13 cellular contexts compared by ENCODE assay signal in the genomic region with DNA sequence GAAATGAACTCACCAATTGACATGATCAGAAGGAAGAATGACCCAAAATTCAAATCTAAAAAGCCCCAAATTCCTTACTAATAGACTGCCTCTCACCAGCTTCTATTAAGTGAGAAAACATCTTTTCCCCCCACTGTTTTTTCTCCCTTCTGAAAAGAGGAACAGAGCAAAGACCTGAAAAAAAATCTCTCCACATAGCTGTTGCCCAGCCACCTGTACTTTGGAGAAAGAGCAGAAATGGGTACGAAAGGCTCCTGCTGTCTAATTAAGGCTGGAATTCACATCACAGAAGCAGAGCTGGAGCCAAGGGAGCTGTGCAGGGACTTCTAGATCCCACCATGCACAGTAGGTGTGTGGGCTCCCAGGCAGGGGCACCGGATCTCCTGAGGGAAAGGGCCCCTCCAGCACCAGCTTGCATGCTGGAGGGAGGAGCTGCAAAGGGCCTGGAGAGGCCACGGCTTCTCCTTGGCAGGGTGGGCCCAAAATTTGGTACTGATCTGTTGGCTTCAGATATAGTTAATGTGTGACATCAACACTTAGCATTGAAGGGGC.
DNase-seq lines count a peak whose midpoint lies in the region; ATAC-seq and TF ChIP-seq lines count a peak whose summit lies in the region.
"Had no signal": no experiment of that assay in that cellular context is flagged by ENCODE, and none has a peak within 500 bp of the region (broad histone marks: within the 10 kb centered on the region; RNA-seq: fewer than 3 reads in every experiment).

No MANE protein-coding gene starts in this region.

- H3K27ac Mint-ChIP-seq in activated T-helper 17 cell treated with anti-CD3 and anti-CD28 coated beads, Interleukin-2, amount 50 U/mL, for 72 hours, result peak overlapping the region; percentile 49

- intact Hi-C loops in left cardiac atrium (cut with DNase I), result loop anchor here in 1 of 2 donors (5.0 kb wide), 1 partner anchor 73 kb away; a partner anchor contains a TSS

- ATAC-seq in GM21381 (IDR thresholded peaks at IDR 0.05; ENCODE audit: unreplicated experiment), result peak; percentile 9
- peak; percentile 25 for ATAC-seq in HG03066 (IDR thresholded peaks at IDR 0.05; ENCODE audit: low read depth, unreplicated experiment)
- no peak for ATAC-seq in activated T-helper 17 cell treated with anti-CD3 and anti-CD28 coated beads, Interleukin-2, amount 50 U/mL, for 72 hours (replicated peaks)
- no peak for ATAC-seq in left cardiac atrium
- ATAC-seq: gastrocnemius medialis had no signal

- no peaks in the 10 kb centered on the region for H3K36me3 Mint-ChIP-seq in activated T-helper 17 cell treated with anti-CD3 and anti-CD28 coated beads, Interleukin-2, amount 50 U/mL, for 72 hours (ENCODE audit: low read depth)

- no peaks in the 10 kb centered on the region for H3K9me3 Mint-ChIP-seq in activated T-helper 17 cell treated with anti-CD3 and anti-CD28 coated beads, Interleukin-2, amount 50 U/mL, for 72 hours

- H3K27me3 Mint-ChIP-seq in activated T-helper 17 cell treated with anti-CD3 and anti-CD28 coated beads, Interleukin-2, amount 50 U/mL, for 72 hours, result no peaks in the 10 kb centered on the region

- peaks cover 55% of the 10 kb centered on the region for H3K4me1 Mint-ChIP-seq in activated T-helper 17 cell treated with anti-CD3 and anti-CD28 coated beads, Interleukin-2, amount 50 U/mL, for 72 hours

- no peak for TF ChIP-seq CTCF in GM12865 (IDR thresholded peaks at IDR 0.05; ENCODE audit: insufficient read depth, low read depth, low read length, missing control alignments)

- DNase-seq in GM12865 (ENCODE audit: low read depth) (peak; percentile 68), superior temporal gyrus (ENCODE audit: extremely low spot score) (no peak), GF-D8 (lab: John Stamatoyannopoulos, UW) (no peak), kidney glomerular epithelial cell (lab: John Stamatoyannopoulos, UW) (no peak), left cardiac atrium (no peak)
- DNase-seq: activated effector memory CD4-positive, alpha-beta T cell treated with Interleukin-2 at 50 U/mL for 16 hours; NCI-H2081 had no signal

- H3K4me3 Mint-ChIP-seq in activated T-helper 17 cell treated with anti-CD3 and anti-CD28 coated beads, Interleukin-2, amount 50 U/mL, for 72 hours, result no peak overlapping the region

- H3K4me3 ChIP-seq in GM12865 (ENCODE audit: low read depth, low read length), result peak overlapping the region; percentile 46
- H3K4me3 ChIP-seq: gastrocnemius medialis, GM23248, right atrium auricular region had no signal

Comparison
In these comparisons a context has a peak if more than half of its experiments do, and no peak if none do; other contexts are left out.
1. ATAC-seq: peak in GM21381 (single experiment) and HG03066 (single experiment); none in activated T-helper 17 cell treated with anti-CD3 and anti-CD28 coated beads, Interleukin-2, amount 50 U/mL, for 72 hours (single experiment) and left cardiac atrium (0 of 2).